14 cellular contexts compared by ENCODE assay signal in genomic region chr6:111794716-111795452, GRCh38.
DNase-seq lines count a peak whose midpoint lies in the region; ATAC-seq and TF ChIP-seq lines count a peak whose summit lies in the region.
"Had no signal": no experiment of that assay in that cellular context is flagged by ENCODE, and none has a peak within 500 bp of the region (broad histone marks: within the 10 kb centered on the region; RNA-seq: fewer than 3 reads in every experiment).

No MANE protein-coding gene starts in this region.

- peaks cover 76% of the 10 kb centered on the region for H3K36me3 Mint-ChIP-seq in activated CD8-positive, alpha-beta T cell treated with anti-CD3 and anti-CD28 coated beads for 36 hours (ENCODE audit: low read depth)
- no peaks in the 10 kb centered on the region for H3K36me3 Mint-ChIP-seq in natural killer cell treated with Interleukin-12 subunit alpha and Interleukin-12 subunit beta and Interleukin-15 and Interleukin-18, amount 100 ng/mL, for 72 hours

- H3K4me1 Mint-ChIP-seq in activated CD8-positive, alpha-beta T cell treated with anti-CD3 and anti-CD28 coated beads for 36 hours (ENCODE audit: low read depth): peaks cover 82% of the 10 kb centered on the region
- H3K4me1 Mint-ChIP-seq in natural killer cell treated with Interleukin-12 subunit alpha and Interleukin-12 subunit beta and Interleukin-15 and Interleukin-18, amount 100 ng/mL, for 72 hours (ENCODE audit: low read depth in 2 of 2): peaks cover 55 to 72% of the 10 kb centered on the region in 2 donors

- H3K27me3 Mint-ChIP-seq in activated CD8-positive, alpha-beta T cell treated with anti-CD3 and anti-CD28 coated beads for 36 hours: no peaks in the 10 kb centered on the region
- no peaks in the 10 kb centered on the region for H3K27me3 Mint-ChIP-seq in natural killer cell treated with Interleukin-12 subunit alpha and Interleukin-12 subunit beta and Interleukin-15 and Interleukin-18, amount 100 ng/mL, for 72 hours

- no peaks in the 10 kb centered on the region for H3K9me3 Mint-ChIP-seq in activated CD8-positive, alpha-beta T cell treated with anti-CD3 and anti-CD28 coated beads for 36 hours
- H3K9me3 Mint-ChIP-seq in natural killer cell treated with Interleukin-12 subunit alpha and Interleukin-12 subunit beta and Interleukin-15 and Interleukin-18, amount 100 ng/mL, for 72 hours: no peaks in the 10 kb centered on the region

- TF ChIP-seq CTCF in activated CD8-positive, alpha-beta T cell treated with anti-CD3 and anti-CD28 coated beads for 36 hours (IDR thresholded peaks at IDR 0.05): no peak

- peak overlapping the region; percentile 95 for H3K27ac Mint-ChIP-seq in activated CD8-positive, alpha-beta T cell treated with anti-CD3 and anti-CD28 coated beads for 36 hours
- H3K27ac Mint-ChIP-seq in natural killer cell treated with Interleukin-12 subunit alpha and Interleukin-12 subunit beta and Interleukin-15 and Interleukin-18, amount 100 ng/mL, for 72 hours: no peak overlapping the region

- H3K4me3 Mint-ChIP-seq in activated CD8-positive, alpha-beta T cell treated with anti-CD3 and anti-CD28 coated beads for 36 hours: peak overlapping the region; percentile 73
- H3K4me3 Mint-ChIP-seq in natural killer cell treated with Interleukin-12 subunit alpha and Interleukin-12 subunit beta and Interleukin-15 and Interleukin-18, amount 100 ng/mL, for 72 hours: peak overlapping the region; percentile 86

- ATAC-seq in GM19324 (IDR thresholded peaks at IDR 0.05; ENCODE audit: low FRiP score, unreplicated experiment): peak; percentile 73
- peak; percentile 48 for ATAC-seq in HG03066 (IDR thresholded peaks at IDR 0.05; ENCODE audit: low read depth, unreplicated experiment)
- peak; percentile 69 for ATAC-seq in activated CD8-positive, alpha-beta T cell treated with anti-CD3 and anti-CD28 coated beads for 36 hours
- peak; percentile 74 to 80 for ATAC-seq in natural killer cell treated with Interleukin-12 subunit alpha and Interleukin-12 subunit beta and Interleukin-15 and Interleukin-18, amount 100 ng/mL, for 72 hours
- ATAC-seq in GM19395 (IDR thresholded peaks at IDR 0.05; ENCODE audit: unreplicated experiment): no peak
- ATAC-seq in HG03280 (IDR thresholded peaks at IDR 0.05; ENCODE audit: unreplicated experiment): no peak
- ATAC-seq: foreskin keratinocyte had no signal

- DNase-seq in activated CD8-positive, alpha-beta T cell treated with anti-CD3 and anti-CD28 coated beads for 36 hours: peak; percentile 41
- DNase-seq in natural killer cell treated with Interleukin-12 subunit alpha and Interleukin-12 subunit beta and Interleukin-15 and Interleukin-18, amount 100 ng/mL, for 72 hours (ENCODE audit: low spot score): no peak
- no peak for DNase-seq in cerebellum (ENCODE audit: low spot score)
- DNase-seq: activated CD4-positive, alpha-beta T cell treated with anti-CD3 and anti-CD28 coated beads, Interleukin-2, amount 50 U/mL, for 4 hours; anterior cingulate cortex; COR-L47; foreskin keratinocyte; NCI-H146; NK-92 treated with Interleukin-12 subunit alpha and Interleukin-12 subunit beta, amount 100 ng/mL, for 24 hours; tibial artery had no signal

- CTCF ChIA-PET in activated CD8-positive, alpha-beta T cell treated with anti-CD3 and anti-CD28 coated beads for 36 hours (lab: Charles Lee): interaction anchor here (1.3 to 2.5 kb wide), 2 partner anchors 32 to 45 kb away, joined by 3 to 11 read pairs; no protein-coding TSS in a partner anchor

- POLR2A ChIA-PET in activated CD8-positive, alpha-beta T cell treated with anti-CD3 and anti-CD28 coated beads for 36 hours (lab: Charles Lee): interaction anchor here (1.0 to 3.6 kb wide), 8 partner anchors 10 to 43 kb away, joined by 3 to 23 read pairs (median 6); no protein-coding TSS in a partner anchor

- intact Hi-C loops in activated CD8-positive, alpha-beta T cell treated with anti-CD3 and anti-CD28 coated beads for 36 hours (cut with micrococcal nuclease): no loop called here

Comparison
In these comparisons a context has a peak if more than half of its experiments do, and no peak if none do; other contexts are left out.
1. ATAC-seq: peak in GM19324 (single experiment), HG03066 (single experiment), activated CD8-positive, alpha-beta T cell treated with anti-CD3 and anti-CD28 coated beads for 36 hours (single experiment) and natural killer cell treated with Interleukin-12 subunit alpha and Interleukin-12 subunit beta and Interleukin-15 and Interleukin-18, amount 100 ng/mL, for 72 hours (2 of 2); none in GM19395 (single experiment) and HG03280 (single experiment).